In genomic region chr3:63951492-63951891, GRCh38 we compare ENCODE assay signal across 11 cellular contexts. TPM values are rescaled to one million over a fixed set of nuclear protein-coding genes. Genes with fewer than 3 reads are reported as not detected.
DNase-seq lines count a peak whose midpoint lies in the region; ATAC-seq and TF ChIP-seq lines count a peak whose summit lies in the region.
"Had no signal": no experiment of that assay in that cellular context is flagged by ENCODE, and none has a peak within 500 bp of the region (broad histone marks: within the 10 kb centered on the region; RNA-seq: fewer than 3 reads in every experiment).

No MANE protein-coding gene starts in this region.

- no peak overlapping the region for H3K9ac ChIP-seq in SK-N-MC (ENCODE audit: insufficient read length)

- H3K36me3 ChIP-seq in SK-N-MC (ENCODE audit: insufficient read depth, low read length) (no peaks in the 10 kb centered on the region), HAP-1 (replicated peaks) (no peaks in the 10 kb centered on the region; the same call in 1 of the 2 replicates)
- peaks cover 0 to 9% (median 0%) of the 10 kb centered on the region in 3 experiments for H3K36me3 ChIP-seq in naive thymus-derived CD4-positive, alpha-beta T cell (ENCODE audit: control insufficient read depth in 2 of 3, insufficient read depth in 3 of 3, low read length in 3 of 3)
- H3K36me3 ChIP-seq: right lobe of liver had no signal

- intact Hi-C loops in naive thymus-derived CD4-positive, alpha-beta T cell (cut with micrococcal nuclease) = loop anchor here in 1 of 2 donors (1.0 to 2.0 kb wide), 2 partner anchors 9 to 17 kb away; no protein-coding TSS in a partner anchor

- peak; percentile 40 for ATAC-seq in GM19025 (IDR thresholded peaks at IDR 0.05; ENCODE audit: low read depth, unreplicated experiment)
- ATAC-seq in naive thymus-derived CD4-positive, alpha-beta T cell = no peak
- ATAC-seq: right lobe of liver had no signal

- H3K4me3 Mint-ChIP-seq in HFFc6 = peak overlapping the region; percentile 31; the same call in 1 of the 2 replicates
- peak overlapping the region in 6 of 10 donors; percentile 40 to 76 (median 56) for H3K4me3 Mint-ChIP-seq in naive thymus-derived CD4-positive, alpha-beta T cell

- H3K27ac ChIP-seq in SK-N-MC = peak overlapping the region; percentile 82
- H3K27ac ChIP-seq in naive thymus-derived CD4-positive, alpha-beta T cell (ENCODE audit: low read depth, low read length) = peak overlapping the region; percentile 15
- H3K27ac ChIP-seq: coronary artery, right lobe of liver had no signal

- in situ Hi-C loops in HAP-1 (cut with MboI; ENCODE audit: low sequenced_read_pairs) = no loop called here

- no peak for DNase-seq in HFFc6
- no peak for DNase-seq in SK-N-MC (ENCODE audit: low read depth, low spot score)
- no peak for DNase-seq in naive thymus-derived CD4-positive, alpha-beta T cell
- DNase-seq in NCI-H2196 treated with DMSO at 0.1 percent for 48 hours (lab: John Stamatoyannopoulos, UW; ENCODE audit: unreplicated experiment) = no peak
- DNase-seq in HK-2 (ENCODE audit: unreplicated experiment) = no peak
- DNase-seq in NCI-H1417 treated with DMSO at 0.1 percent for 48 hours (lab: John Stamatoyannopoulos, UW) = no peak
- DNase-seq in HAP-1 (ENCODE audit: low spot score in 2 of 2) = no peak
- DNase-seq: right lobe of liver had no signal

- TF ChIP-seq CTCF in HFFc6 (IDR thresholded peaks at IDR 0.05) = no peak

- H3K36me3 Mint-ChIP-seq in HFFc6 (ENCODE audit: low read depth) = peaks cover 21% of the 10 kb centered on the region
- H3K36me3 Mint-ChIP-seq in naive thymus-derived CD4-positive, alpha-beta T cell = peaks cover 0 to 18% (median 6%) of the 10 kb centered on the region in 5 donors

- POLR2A ChIA-PET in naive thymus-derived CD4-positive, alpha-beta T cell (lab: Charles Lee) = interaction anchor here (1.0 kb wide), 1 partner anchor 39 kb away, joined by 4 read pairs; the partner anchor contains the start of gene SCAANT1

- H3K9me3 Mint-ChIP-seq in HFFc6 = no peaks in the 10 kb centered on the region
- H3K9me3 Mint-ChIP-seq in naive thymus-derived CD4-positive, alpha-beta T cell = no peaks in the 10 kb centered on the region

- H3K27me3 Mint-ChIP-seq in HFFc6 (ENCODE audit: insufficient read depth) = no peaks in the 10 kb centered on the region
- no peaks in the 10 kb centered on the region for H3K27me3 Mint-ChIP-seq in naive thymus-derived CD4-positive, alpha-beta T cell

- H3K27me3 ChIP-seq in naive thymus-derived CD4-positive, alpha-beta T cell (ENCODE audit: control insufficient read depth in 2 of 2, insufficient read depth in 2 of 2, low read length in 2 of 2) = no peaks in the 10 kb centered on the region
- no peaks in the 10 kb centered on the region for H3K27me3 ChIP-seq in HAP-1 (ENCODE audit: low read depth)
- H3K27me3 ChIP-seq: right lobe of liver had no signal

- H3K4me1 ChIP-seq in naive thymus-derived CD4-positive, alpha-beta T cell (ENCODE audit: control insufficient read depth in 2 of 2, insufficient read depth in 2 of 2, low read length in 2 of 2) = peaks cover 13 to 28% of the 10 kb centered on the region in 2 donors
- peaks cover 25% of the 10 kb centered on the region for H3K4me1 ChIP-seq in HAP-1

- CTCF ChIA-PET in naive thymus-derived CD4-positive, alpha-beta T cell (lab: Charles Lee) = interaction anchor here (1.2 to 1.8 kb wide), 3 partner anchors 41 to 533 kb away, joined by 3 to 7 read pairs (median 4); no protein-coding TSS in a partner anchor

- H3K9me3 ChIP-seq in SK-N-MC (ENCODE audit: low read depth, low read length) = no peaks in the 10 kb centered on the region
- H3K9me3 ChIP-seq in naive thymus-derived CD4-positive, alpha-beta T cell (ENCODE audit: control insufficient read depth in 2 of 3, low read length in 3 of 3) = no peaks in the 10 kb centered on the region
- no peaks in the 10 kb centered on the region for H3K9me3 ChIP-seq in HAP-1
- H3K9me3 ChIP-seq: right lobe of liver had no signal

- H3K4me3 ChIP-seq in SK-N-MC = peak overlapping the region; percentile 48
- no peak overlapping the region for H3K4me3 ChIP-seq in naive thymus-derived CD4-positive, alpha-beta T cell (ENCODE audit: low read length)
- no peak overlapping the region for H3K4me3 ChIP-seq in HAP-1
- H3K4me3 ChIP-seq: coronary artery, lung, right lobe of liver had no signal

- H3K27ac Mint-ChIP-seq in HFFc6 = peak overlapping the region; percentile 46; the same call in 1 of the 2 replicates
- H3K27ac Mint-ChIP-seq in naive thymus-derived CD4-positive, alpha-beta T cell = peak overlapping the region; percentile 8 to 90 (median 50)

- H3K4me1 Mint-ChIP-seq in HFFc6 (ENCODE audit: low read depth) = peaks cover 66% of the 10 kb centered on the region
- H3K4me1 Mint-ChIP-seq in naive thymus-derived CD4-positive, alpha-beta T cell = peaks cover 22 to 54% (median 47%) of the 10 kb centered on the region in 7 donors

RNA-seq across cellular contexts. Expression of gene SCAANT1, which starts 39.3 kb away (rescaled TPM):
- not detected for total RNA-seq in HFFc6 (2021; fragmentation: NEBNext Ultra II Directional; extraction: Animal tissue kit (Norgen Biotek cat#: 25700))
- total RNA-seq in naive thymus-derived CD4-positive, alpha-beta T cell = not detected
- not detected for polyA plus RNA-seq in naive thymus-derived CD4-positive, alpha-beta T cell
- total RNA-seq: lung, right lobe of liver had no signal
- polyA plus RNA-seq: lung had no signal
